ENCODE assay signal across 1 cellular context in genomic region chr9:124040186-124040920, GRCh38.
TF ChIP-seq lines count a peak whose summit lies in the region.

No MANE protein-coding gene starts in this region.

TF ChIP-seq in H1, 55 proteins besides CTCF, POLR2A, EP300 and RAD21:
- TF ChIP-seq CEBPB (IDR thresholded peaks at IDR 0.05; ENCODE audit: low read depth, low read length) (no peak), EZH2 (IDR thresholded peaks at IDR 0.05; ENCODE audit: low read depth, low read length, severe bottlenecking) (peak; percentile 5), CBX5 (IDR thresholded peaks at IDR 0.05; ENCODE audit: low read depth, low read length) (no peak)
